Comparison of ENCODE assay signal across 10 cellular contexts in genomic region chr11:65778901-65779668, GRCh38. TPM values are rescaled to one million over a fixed set of nuclear protein-coding genes. Genes with fewer than 3 reads are reported as not detected.
DNase-seq lines count a peak whose midpoint lies in the region; ATAC-seq and TF ChIP-seq lines count a peak whose summit lies in the region.
"Had no signal": no experiment of that assay in that cellular context is flagged by ENCODE, and none has a peak within 500 bp of the region (broad histone marks: within the 10 kb centered on the region; RNA-seq: fewer than 3 reads in every experiment).

No MANE protein-coding gene starts in this region.

- DNase-seq in activated T-cell treated with anti-CD3 and anti-CD28 coated beads, Interleukin-2, amount 50 U/mL, for 4 hours = no peak
- DNase-seq in activated T-cell treated with anti-CD3 and anti-CD28 coated beads for 4 hours (no peak), adipocyte (ENCODE audit: low read depth) (no peak), right lobe of liver (peak in 1 of 3 donors; percentile 52), transverse colon (no peak), inferior parietal cortex (ENCODE audit: extremely low spot score) (no peak), retina (no peak)

- H3K4me3 ChIP-seq in adipocyte (ENCODE audit: low read length) (peak overlapping the region; percentile 97), right lobe of liver (peak overlapping the region; percentile 78 to 93 (median 83)), transverse colon (peak overlapping the region; percentile 58 to 97 (median 85))

- H3K9me3 Mint-ChIP-seq in activated T-cell treated with anti-CD3 and anti-CD28 coated beads, Interleukin-2, amount 50 U/mL, for 4 hours = no peaks in the 10 kb centered on the region

- H3K4me1 ChIP-seq in adipocyte (ENCODE audit: control insufficient read depth, insufficient read depth, low read length) = peaks cover 49% of the 10 kb centered on the region
- H3K4me1 ChIP-seq in right lobe of liver = peaks cover 0 to 24% (median 6%) of the 10 kb centered on the region in 4 donors
- peaks cover 14 to 21% (median 19%) of the 10 kb centered on the region in 4 donors for H3K4me1 ChIP-seq in transverse colon

- no peak for ATAC-seq in activated T-cell treated with anti-CD3 and anti-CD28 coated beads, Interleukin-2, amount 50 U/mL, for 4 hours
- ATAC-seq in right lobe of liver (no peak), GM18519 (IDR thresholded peaks at IDR 0.05; ENCODE audit: low FRiP score, unreplicated experiment) (no peak)

- TF ChIP-seq POLR2A in right lobe of liver (IDR thresholded peaks at IDR 0.05) = no peak
- no peak for TF ChIP-seq POLR2A in transverse colon (IDR thresholded peaks at IDR 0.05)

- H3K9me3 ChIP-seq in adipocyte (ENCODE audit: control insufficient read depth, low read length) = no peaks in the 10 kb centered on the region
- H3K9me3 ChIP-seq in right lobe of liver = no peaks in the 10 kb centered on the region
- H3K9me3 ChIP-seq in transverse colon = no peaks in the 10 kb centered on the region

- peak overlapping the region in 2 of 3 donors; percentile 77 to 83 for H3K27ac ChIP-seq in right lobe of liver
- H3K27ac ChIP-seq in transverse colon = peak overlapping the region in 3 of 4 donors; percentile 86 to 96 (median 91)

- intact Hi-C loops in right lobe of liver (cut with DNase I) = no loop called here
- intact Hi-C loops in transverse colon (cut with DNase I; ENCODE audit: low total_unique reads) = no loop called here

- TF ChIP-seq CTCF in right lobe of liver (IDR thresholded peaks at IDR 0.05) (no peak), transverse colon (IDR thresholded peaks at IDR 0.05) (no peak)

- H3K27me3 ChIP-seq in adipocyte (replicated peaks; ENCODE audit: control insufficient read depth, insufficient read depth, low read length) = no peaks in the 10 kb centered on the region
- H3K27me3 ChIP-seq in right lobe of liver = no peaks in the 10 kb centered on the region
- no peaks in the 10 kb centered on the region for H3K27me3 ChIP-seq in transverse colon

- H3K36me3 Mint-ChIP-seq in activated T-cell treated with anti-CD3 and anti-CD28 coated beads, Interleukin-2, amount 50 U/mL, for 4 hours (ENCODE audit: insufficient read depth) = no peaks in the 10 kb centered on the region

- peaks cover 8% of the 10 kb centered on the region for H3K4me1 Mint-ChIP-seq in activated T-cell treated with anti-CD3 and anti-CD28 coated beads, Interleukin-2, amount 50 U/mL, for 4 hours (ENCODE audit: low read depth)

- H3K27me3 Mint-ChIP-seq in activated T-cell treated with anti-CD3 and anti-CD28 coated beads, Interleukin-2, amount 50 U/mL, for 4 hours (ENCODE audit: low read depth) = no peaks in the 10 kb centered on the region

- H3K4me3 Mint-ChIP-seq in activated T-cell treated with anti-CD3 and anti-CD28 coated beads, Interleukin-2, amount 50 U/mL, for 4 hours = peak overlapping the region; percentile 82

- in situ Hi-C loops in transverse colon (cut with MboI; ENCODE audit: low pct_ligation_motif_present in 1 of 4, low pct_unique_long_range_greater_than_20kb in 1 of 4, low sequenced_read_pairs in 3 of 4) = loop anchor here in 1 of 4 donors (10.0 kb wide), 1 partner anchor 64 kb away; the partner anchor contains the start of gene KAT5

- TF ChIP-seq EP300 in transverse colon (IDR thresholded peaks at IDR 0.05; ENCODE audit: low read depth) = no peak

- no CpG with 5 or more reads among the region's 25 CpGs for WGBS in right lobe of liver (ENCODE audit: insufficient coverage, low coverage, low lambda C conversion rate, missing lambda C conversion rate)
- 91% methylated on average over 20 of the region's 25 CpGs; no CpG with 5 or more reads in 1 of the 2 donors for WGBS in transverse colon (ENCODE audit: low coverage in 1 of 2), 2 donors

- H3K36me3 ChIP-seq in adipocyte (ENCODE audit: control insufficient read depth, insufficient read depth, low read length, severe bottlenecking) = peaks cover 25% of the 10 kb centered on the region
- peaks cover 0 to 13% (median 7%) of the 10 kb centered on the region in 4 donors for H3K36me3 ChIP-seq in right lobe of liver
- peaks cover 0 to 5% (median 2%) of the 10 kb centered on the region in 4 donors for H3K36me3 ChIP-seq in transverse colon

- peak overlapping the region; percentile 98 for H3K9ac ChIP-seq in adipocyte (ENCODE audit: low read length)

RNA-seq across cellular contexts. Expression of gene AP5B1, which starts 1.7 kb away (rescaled TPM):
- total RNA-seq in activated T-cell treated with anti-CD3 and anti-CD28 coated beads, Interleukin-2, amount 50 U/mL, for 4 hours = 10 to 100 TPM; 17.3 to 19.4 (median 17.4) TPM
- total RNA-seq in right lobe of liver = 10 to 100 TPM in 3 of 6 experiments, 1 to 10 TPM in 3; 5.0 to 13.5 (median 9.7) TPM
- total RNA-seq in transverse colon = 10 to 100 TPM; 24.9 to 33.7 (median 28.2) TPM

RNA-seq across cellular contexts. Expression of gene OVOL1, which starts 7.8 kb away (rescaled TPM):
- total RNA-seq in activated T-cell treated with anti-CD3 and anti-CD28 coated beads, Interleukin-2, amount 50 U/mL, for 4 hours = under 1 TPM in 2 of 3 donors, not detected in 1; 0.05 TPM
- total RNA-seq in right lobe of liver = not detected
- 10 to 100 TPM; 19.9 to 44.8 (median 33.8) TPM for total RNA-seq in transverse colon
- total RNA-seq: activated CD8-positive, alpha-beta memory T cell treated with anti-CD3 and anti-CD28 coated beads for 36 hours; pulmonary artery endothelial cell had no signal

RNA-seq across cellular contexts. Expression of gene SNX32, which starts 54.7 kb away (rescaled TPM):
- 1 to 10 TPM in 1 of 3 donors, under 1 TPM in 2; 0.52 to 1.4 (median 0.56) TPM for total RNA-seq in activated T-cell treated with anti-CD3 and anti-CD28 coated beads, Interleukin-2, amount 50 U/mL, for 4 hours
- total RNA-seq in right lobe of liver (under 1 TPM in 3 of 6 experiments, not detected in 3; 0.16 to 0.37 (median 0.31) TPM), transverse colon (10 to 100 TPM in 1 of 4 donors, 1 to 10 TPM in 1, under 1 TPM in 1, not detected in 1; 0.60 to 10.0 (median 1.6) TPM)

RNA-seq across cellular contexts. Expression of gene RNASEH2C, which starts 58.5 kb away (rescaled TPM):
- total RNA-seq in activated T-cell treated with anti-CD3 and anti-CD28 coated beads, Interleukin-2, amount 50 U/mL, for 4 hours = 100 to 1,000 TPM in 2 of 3 donors, 10 to 100 TPM in 1; 95.6 to 122 (median 115) TPM
- total RNA-seq in right lobe of liver (10 to 100 TPM; 16.8 to 39.1 (median 26.1) TPM), transverse colon (100 to 1,000 TPM in 2 of 4 donors, 10 to 100 TPM in 2; 70.2 to 231 (median 111) TPM)

Comparison
In these comparisons a context has a peak if more than half of its experiments do, and no peak if none do; other contexts are left out.
1. RNA of gene OVOL1, which starts 7.8 kb away (total RNA-seq): 19.9 to 44.8 TPM in transverse colon; 0.05 TPM in activated T-cell treated with anti-CD3 and anti-CD28 coated beads, Interleukin-2, amount 50 U/mL, for 4 hours and not detected in right lobe of liver; every median in the first group is over 10 times any median in the second.
2. Peak in every context shown above with its lines, with median percentiles within 50 percentile points of each other: H3K4me3 ChIP-seq.